In genomic region chr18:63642668-63643356, GRCh38 we compare ENCODE assay signal across 19 cellular contexts. TPM values are rescaled to one million over a fixed set of nuclear protein-coding genes. Genes with fewer than 3 reads are reported as not detected.
"Had no signal": no experiment of that assay in that cellular context is flagged by ENCODE, and none has a peak within 500 bp of the region (broad histone marks: within the 10 kb centered on the region; RNA-seq: fewer than 3 reads in every experiment).

No MANE protein-coding gene starts in this region.

RNA-seq across cellular contexts. Expression of gene SERPINB4, which starts 1.2 kb away (rescaled TPM):
- total RNA-seq: kidney, left colon, liver, lower lobe of right lung, mesothelial cell of epicardium, mononuclear cell, natural killer cell, occipital lobe, osteocyte, posterior vena cava, psoas muscle, sigmoid colon, spleen, subcutaneous adipose tissue, thoracic aorta, upper lobe of right lung had no signal
- polyA plus RNA-seq: immature natural killer cell, liver, small intestine had no signal

RNA-seq across cellular contexts. Expression of gene SERPINB3, which starts 18.9 kb away (rescaled TPM):
- total RNA-seq: kidney, left colon, left lung, lower lobe of right lung, mesothelial cell of epicardium, mononuclear cell, natural killer cell, occipital lobe, osteocyte, posterior vena cava, sigmoid colon, spleen, subcutaneous adipose tissue, thoracic aorta, upper lobe of right lung had no signal
- polyA plus RNA-seq: immature natural killer cell, liver had no signal

RNA-seq across cellular contexts. Expression of gene SERPINB13, which starts 55.7 kb away (rescaled TPM):
- total RNA-seq: kidney, left colon, left lung, liver, lower lobe of right lung, mononuclear cell, natural killer cell, occipital lobe, osteocyte, posterior vena cava, psoas muscle, sigmoid colon, spleen, subcutaneous adipose tissue, thoracic aorta, upper lobe of right lung had no signal
- polyA plus RNA-seq: immature natural killer cell, liver, psoas muscle, small intestine had no signal

RNA-seq across cellular contexts. Expression of gene SERPINB11, which starts 59.9 kb away (rescaled TPM):
- total RNA-seq: kidney, left colon, left lung, mesothelial cell of epicardium, mononuclear cell, natural killer cell, occipital lobe, osteocyte, posterior vena cava, psoas muscle, sigmoid colon, spleen, subcutaneous adipose tissue, thoracic aorta, upper lobe of right lung had no signal
- polyA plus RNA-seq: immature natural killer cell, liver, psoas muscle, sigmoid colon, small intestine, spleen had no signal
